In genomic region chr18:79678665-79679551, GRCh38 we compare ENCODE assay signal across 8 cellular contexts. TPM values are rescaled to one million over a fixed set of nuclear protein-coding genes. Genes with fewer than 3 reads are reported as not detected.
DNase-seq lines count a peak whose midpoint lies in the region; ATAC-seq and TF ChIP-seq lines count a peak whose summit lies in the region.

No MANE protein-coding gene starts in this region.

- H3K4me1 Mint-ChIP-seq in CD4-positive, alpha-beta memory T cell = peaks cover 37 to 60% (median 51%) of the 10 kb centered on the region in 4 donors
- peaks cover 49% of the 10 kb centered on the region for H3K4me1 Mint-ChIP-seq in activated CD4-positive, alpha-beta memory T cell treated with anti-CD3 and anti-CD28 coated beads, Interleukin-2, amount 10 ng/mL, durations not matched to agents 7 days and 5 days

- peaks cover 49% of the 10 kb centered on the region for H3K4me1 ChIP-seq in CD4-positive, alpha-beta memory T cell (ENCODE audit: insufficient read depth, low read length)
- peaks cover 12 to 32% (median 23%) of the 10 kb centered on the region in 4 donors for H3K4me1 ChIP-seq in liver (ENCODE audit: control insufficient read depth in 4 of 4, insufficient read depth in 4 of 4, low read length in 3 of 4)

- peak in 1 of 2 donors; percentile 27 for TF ChIP-seq RAD21 in liver (IDR thresholded peaks at IDR 0.05)

- peak overlapping the region; percentile 75 to 88 for H3K4me3 ChIP-seq in CD4-positive, alpha-beta memory T cell (ENCODE audit: low read length in 2 of 2)
- peak overlapping the region; percentile 57 to 100 (median 94) for H3K4me3 ChIP-seq in dorsolateral prefrontal cortex
- H3K4me3 ChIP-seq in liver (ENCODE audit: low read depth in 1 of 3, low read length in 3 of 3) = peak overlapping the region; percentile 85 to 91 (median 86)

- TF ChIP-seq CTCF in dorsolateral prefrontal cortex (IDR thresholded peaks at IDR 0.05 in 54 of 56, conservative IDR thresholded peaks at IDR 0.05 in 2 of 56; ENCODE audit: low read depth in 1 of 56, partially characterized antibody in 56 of 56) (peak in 17 of 56 donors; percentile 7 to 42 (median 27)), liver (IDR thresholded peaks at IDR 0.05; ENCODE audit: low read depth, low read length, missing input control) (no peak)

- under 1% methylated on average over 77 of the region's 77 CpGs for WGBS in liver

- H3K4me3 Mint-ChIP-seq in CD4-positive, alpha-beta memory T cell = peak overlapping the region; percentile 95 to 100 (median 98)
- H3K4me3 Mint-ChIP-seq in activated CD4-positive, alpha-beta memory T cell treated with anti-CD3 and anti-CD28 coated beads, Interleukin-2, amount 10 ng/mL, durations not matched to agents 7 days and 5 days = peak overlapping the region; percentile 94

- H3K9me3 Mint-ChIP-seq in CD4-positive, alpha-beta memory T cell = peaks cover 0 to 2% (median 0%) of the 10 kb centered on the region in 8 donors
- peaks cover 4% of the 10 kb centered on the region for H3K9me3 Mint-ChIP-seq in activated CD4-positive, alpha-beta memory T cell treated with anti-CD3 and anti-CD28 coated beads, Interleukin-2, amount 10 ng/mL, durations not matched to agents 7 days and 5 days

- no peaks in the 10 kb centered on the region for H3K27me3 Mint-ChIP-seq in CD4-positive, alpha-beta memory T cell
- no peaks in the 10 kb centered on the region for H3K27me3 Mint-ChIP-seq in activated CD4-positive, alpha-beta memory T cell treated with anti-CD3 and anti-CD28 coated beads, Interleukin-2, amount 10 ng/mL, durations not matched to agents 7 days and 5 days

- H3K9ac ChIP-seq in liver (ENCODE audit: low read depth in 1 of 2, low read length in 2 of 2) = peak overlapping the region; percentile 92

- CTCF ChIA-PET in CD4-positive, alpha-beta memory T cell (lab: Charles Lee; ENCODE audit: partially characterized antibody) = no interaction called here
- CTCF ChIA-PET in activated CD4-positive, alpha-beta memory T cell treated with anti-CD3 and anti-CD28 coated beads, Interleukin-2, amount 10 ng/mL, durations not matched to agents 7 days and 5 days (lab: Charles Lee) = interaction anchor here (1.0 kb wide), 1 partner anchor 298 kb away, joined by 4 read pairs; no protein-coding TSS in a partner anchor

- POLR2A ChIA-PET in CD4-positive, alpha-beta memory T cell (lab: Charles Lee; ENCODE audit: partially characterized antibody) = interaction anchor here (0.9 to 2.2 kb wide), 10 partner anchors 52 to 610 kb away, joined by 3 to 9 read pairs (median 5); partner anchors contain the start of genes ATP9B, RBFA and SLC66A2
- POLR2A ChIA-PET in activated CD4-positive, alpha-beta memory T cell treated with anti-CD3 and anti-CD28 coated beads, Interleukin-2, amount 10 ng/mL, durations not matched to agents 7 days and 5 days (lab: Charles Lee) = interaction anchor here (1.0 to 3.5 kb wide), 9 partner anchors 16 to 610 kb away, joined by 3 to 16 read pairs (median 3); partner anchors contain the start of genes ATP9B, RBFA and SLC66A2

- no peaks in the 10 kb centered on the region for H3K9me3 ChIP-seq in CD4-positive, alpha-beta memory T cell (ENCODE audit: control insufficient read depth in 1 of 2, low read length in 2 of 2)
- no peaks in the 10 kb centered on the region for H3K9me3 ChIP-seq in liver (ENCODE audit: control insufficient read depth in 4 of 4, low read length in 3 of 4)

- peak overlapping the region; percentile 99 to 100 (median 99) for H3K27ac Mint-ChIP-seq in CD4-positive, alpha-beta memory T cell
- H3K27ac Mint-ChIP-seq in activated CD4-positive, alpha-beta memory T cell treated with anti-CD3 and anti-CD28 coated beads, Interleukin-2, amount 10 ng/mL, durations not matched to agents 7 days and 5 days = peak overlapping the region; percentile 96

- ATAC-seq in GM19455 (IDR thresholded peaks at IDR 0.05; ENCODE audit: unreplicated experiment) = peak; percentile 93

- peak; percentile 98 to 99 (median 99) for DNase-seq in CD4-positive, alpha-beta memory T cell
- DNase-seq in HK-2 (ENCODE audit: unreplicated experiment) (peak; percentile 96), NCI-H82 treated with DMSO at 0.1 percent for 48 hours (lab: John Stamatoyannopoulos, UW; ENCODE audit: unreplicated experiment) (peak; percentile 89), dorsolateral prefrontal cortex (peak; percentile 99 to 100 (median 100))
- peak; percentile 99 for DNase-seq in activated CD4-positive, alpha-beta memory T cell treated with anti-CD3 and anti-CD28 coated beads, Interleukin-2, amount 10 ng/mL, durations not matched to agents 7 days and 5 days
- peak; percentile 98 for DNase-seq in stimulated activated CD4-positive, alpha-beta T cell treated with anti-CD3 and anti-CD28 coated beads, Interleukin-4, amount 100 ng/mL, for 1 hour

- intact Hi-C loops in CD4-positive, alpha-beta memory T cell (cut with micrococcal nuclease) = loop anchor here (1.0 to 2.0 kb wide), 6 partner anchors 156 to 355 kb away; partner anchors contain the start of genes RBFA and TXNL4A
- intact Hi-C loops in dorsolateral prefrontal cortex (cut with DNase I) = loop anchor here in 1 of 2 donors (1.0 to 10.0 kb wide), 2 partner anchors 266 to 355 kb away; partner anchors contain the start of gene RBFA

- peaks cover 4% of the 10 kb centered on the region for H3K36me3 ChIP-seq in CD4-positive, alpha-beta memory T cell (ENCODE audit: insufficient read depth, low read length)
- H3K36me3 ChIP-seq in liver (ENCODE audit: control insufficient read depth in 4 of 4, insufficient read depth in 3 of 4, low read depth in 1 of 4, low read length in 3 of 4) = peaks cover 0 to 3% (median 1%) of the 10 kb centered on the region in 4 donors

- H3K36me3 Mint-ChIP-seq in CD4-positive, alpha-beta memory T cell = peaks cover 17 to 33% of the 10 kb centered on the region in 2 donors
- peaks cover 51% of the 10 kb centered on the region for H3K36me3 Mint-ChIP-seq in activated CD4-positive, alpha-beta memory T cell treated with anti-CD3 and anti-CD28 coated beads, Interleukin-2, amount 10 ng/mL, durations not matched to agents 7 days and 5 days (ENCODE audit: low read depth)

- H3K27me3 ChIP-seq in CD4-positive, alpha-beta memory T cell (ENCODE audit: insufficient read depth, low read length) = no peaks in the 10 kb centered on the region
- H3K27me3 ChIP-seq in dorsolateral prefrontal cortex (no peaks in the 10 kb centered on the region), liver (ENCODE audit: control insufficient read depth in 4 of 4, insufficient read depth in 4 of 4, low read length in 3 of 4) (no peaks in the 10 kb centered on the region)

- peak overlapping the region; percentile 98 for H3K27ac ChIP-seq in CD4-positive, alpha-beta memory T cell (ENCODE audit: low read depth, low read length)
- peak overlapping the region; percentile 87 to 100 (median 98) for H3K27ac ChIP-seq in dorsolateral prefrontal cortex
- peak overlapping the region; percentile 99 to 100 for H3K27ac ChIP-seq in liver (ENCODE audit: low read depth in 1 of 2, low read length in 2 of 2)

TF ChIP-seq in liver, 16 proteins besides CTCF, POLR2A, EP300 and RAD21 (continues in another document):
- TF ChIP-seq ZBTB33 (IDR thresholded peaks at IDR 0.05) = peak; percentile 94
- TF ChIP-seq GABPA (IDR thresholded peaks at IDR 0.05 in 1 of 2, conservative IDR thresholded peaks at IDR 0.05 in 1 of 2) = no peak
- no peak for TF ChIP-seq ATF3 (IDR thresholded peaks at IDR 0.05)
- no peak for TF ChIP-seq TAF1 (conservative IDR thresholded peaks at IDR 0.05)
- TF ChIP-seq SP1 (IDR thresholded peaks at IDR 0.05) = peak; percentile 72
- peak; percentile 91 for TF ChIP-seq YY1 (IDR thresholded peaks at IDR 0.05)

RNA-seq across cellular contexts. Expression of gene CTDP1, which starts 0.7 kb away (rescaled TPM):
- total RNA-seq in CD4-positive, alpha-beta memory T cell = 10 to 100 TPM; 42.6 to 44.5 TPM
- 10 to 100 TPM in 1 of 2 donors, 1 to 10 TPM in 1; 8.5 to 30.2 TPM for polyA plus RNA-seq in CD4-positive, alpha-beta memory T cell
- total RNA-seq in activated CD4-positive, alpha-beta memory T cell treated with anti-CD3 and anti-CD28 coated beads, Interleukin-2, amount 10 ng/mL, durations not matched to agents 7 days and 5 days = 10 to 100 TPM; 34.8 to 38.0 TPM
- 10 to 100 TPM; 12.4 to 26.2 (median 18.1) TPM for total RNA-seq in dorsolateral prefrontal cortex
- total RNA-seq in liver = 10 to 100 TPM; 13.5 to 13.9 TPM
- 1 to 10 TPM; 2.7 to 7.6 TPM for polyA plus RNA-seq in liver

Comparison
In these comparisons a context has a peak if more than half of its experiments do, and no peak if none do; other contexts are left out.
1. Peak in every context shown above with its lines: DNase-seq, ATAC-seq, H3K4me3 ChIP-seq and H3K27ac ChIP-seq.